In the genomic region with DNA sequence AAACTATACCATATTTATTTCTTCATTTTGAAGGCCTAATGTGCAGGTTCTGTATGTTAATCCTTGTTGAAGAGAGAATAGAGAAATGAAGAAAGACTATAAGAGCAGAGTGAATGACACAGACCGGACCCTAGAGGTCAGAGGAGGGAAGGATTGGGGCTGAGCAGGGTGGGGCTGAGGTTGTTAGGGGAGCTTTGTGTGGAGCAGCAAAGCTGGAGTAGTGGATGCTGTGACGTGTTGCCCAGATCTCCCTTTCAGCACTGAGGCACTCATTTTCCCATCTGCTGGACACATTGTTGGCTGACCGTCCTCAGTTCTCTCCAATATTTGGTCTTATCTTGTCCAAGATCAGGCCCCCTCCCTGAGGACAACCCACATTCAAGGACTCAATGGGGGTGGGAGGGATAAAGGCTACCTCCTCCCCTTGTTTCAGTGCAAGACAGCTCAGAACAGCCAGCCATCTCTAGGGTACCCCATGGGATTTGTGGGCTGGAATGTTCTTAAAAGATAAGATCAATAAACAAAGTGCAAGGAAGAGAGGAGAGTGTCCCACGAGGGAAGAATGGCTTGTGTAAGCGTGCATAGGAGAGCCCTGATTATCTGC, we compare ENCODE assay signal across 13 cellular contexts.
"Had no signal": no experiment of that assay in that cellular context is flagged by ENCODE, and none has a peak within 500 bp of the region (broad histone marks: within the 10 kb centered on the region; RNA-seq: fewer than 3 reads in every experiment).

No MANE protein-coding gene starts in this region.

- H3K4me1 ChIP-seq: lower lobe of right lung, upper lobe of left lung had no signal

- H3K4me3 ChIP-seq: hepatocyte, lower lobe of right lung, upper lobe of left lung had no signal

- H3K27me3 Mint-ChIP-seq: activated CD8-positive, alpha-beta memory T cell treated with anti-CD3 and anti-CD28 coated beads, Interleukin-2, amount 10 ng/mL, durations not matched to agents 7 days and 5 days; activated naive CD8-positive, alpha-beta T cell treated with anti-CD3 and anti-CD28 coated beads for 36 hours had no signal

- H3K4me1 Mint-ChIP-seq: activated CD8-positive, alpha-beta memory T cell treated with anti-CD3 and anti-CD28 coated beads, Interleukin-2, amount 10 ng/mL, durations not matched to agents 7 days and 5 days; activated naive CD8-positive, alpha-beta T cell treated with anti-CD3 and anti-CD28 coated beads for 36 hours; stimulated activated memory B cell treated with anti-CD40 and anti-IgM and Interleukin-4, amounts not matched to agents 10 μg/mL and 1 μg/mL and 100 μg/mL, for 72 hours had no signal

- DNase-seq: activated CD4-positive, alpha-beta T cell treated with anti-CD3 and anti-CD28 coated beads, Interleukin-2, amount 50 U/mL, for 48 hours; activated CD4-positive, CD25-positive, alpha-beta regulatory T cell treated with anti-CD3 and anti-CD28 coated beads, Interleukin-2, amount 50 U/mL, for 72 hours; activated CD8-positive, alpha-beta memory T cell treated with anti-CD3 and anti-CD28 coated beads, Interleukin-2, amount 10 ng/mL, durations not matched to agents 7 days and 5 days; activated gamma-delta T cell; activated naive CD8-positive, alpha-beta T cell treated with anti-CD3 and anti-CD28 coated beads for 36 hours; activated T-cell treated with anti-CD3 and anti-CD28 coated beads, Interleukin-2, amount 50 U/mL, for 4 hours; lower lobe of right lung; naive thymus-derived CD4-positive, alpha-beta T cell; stimulated activated CD4-positive, alpha-beta T cell treated with anti-CD3 and anti-CD28 coated beads, Interleukin-1b, Interleukin-23, amount 100 ng/mL, for 48 hours; T-helper 9 cell; upper lobe of left lung had no signal

- H2AFZ ChIP-seq: hepatocyte had no signal

- H3K27me3 ChIP-seq: hepatocyte, upper lobe of left lung had no signal

- H3K36me3 ChIP-seq: lower lobe of right lung, upper lobe of left lung had no signal

- H3K27ac ChIP-seq: hepatocyte, lower lobe of right lung, upper lobe of left lung had no signal

- H3K27ac Mint-ChIP-seq: activated CD8-positive, alpha-beta memory T cell treated with anti-CD3 and anti-CD28 coated beads, Interleukin-2, amount 10 ng/mL, durations not matched to agents 7 days and 5 days; activated naive CD8-positive, alpha-beta T cell treated with anti-CD3 and anti-CD28 coated beads for 36 hours; naive thymus-derived CD4-positive, alpha-beta T cell; stimulated activated memory B cell treated with anti-CD40 and anti-IgM and Interleukin-4, amounts not matched to agents 10 μg/mL and 1 μg/mL and 100 μg/mL, for 72 hours had no signal

- H3K4me2 ChIP-seq: hepatocyte had no signal

- H3K36me3 Mint-ChIP-seq: activated CD8-positive, alpha-beta memory T cell treated with anti-CD3 and anti-CD28 coated beads, Interleukin-2, amount 10 ng/mL, durations not matched to agents 7 days and 5 days; activated naive CD8-positive, alpha-beta T cell treated with anti-CD3 and anti-CD28 coated beads for 36 hours; naive thymus-derived CD4-positive, alpha-beta T cell; stimulated activated memory B cell treated with anti-CD40 and anti-IgM and Interleukin-4, amounts not matched to agents 10 μg/mL and 1 μg/mL and 100 μg/mL, for 72 hours had no signal

- H3K9me3 Mint-ChIP-seq: activated naive CD8-positive, alpha-beta T cell treated with anti-CD3 and anti-CD28 coated beads for 36 hours; activated T-cell treated with anti-CD3 and anti-CD28 coated beads, Interleukin-2, amount 50 U/mL, for 4 hours; stimulated activated memory B cell treated with anti-CD40 and anti-IgM and Interleukin-4, amounts not matched to agents 10 μg/mL and 1 μg/mL and 100 μg/mL, for 72 hours had no signal

- H3K9me3 ChIP-seq: lower lobe of right lung, upper lobe of left lung had no signal

- H3K4me3 Mint-ChIP-seq: activated CD8-positive, alpha-beta memory T cell treated with anti-CD3 and anti-CD28 coated beads, Interleukin-2, amount 10 ng/mL, durations not matched to agents 7 days and 5 days; activated naive CD8-positive, alpha-beta T cell treated with anti-CD3 and anti-CD28 coated beads for 36 hours; activated T-cell treated with anti-CD3 and anti-CD28 coated beads, Interleukin-2, amount 50 U/mL, for 4 hours; naive thymus-derived CD4-positive, alpha-beta T cell; stimulated activated memory B cell treated with anti-CD40 and anti-IgM and Interleukin-4, amounts not matched to agents 10 μg/mL and 1 μg/mL and 100 μg/mL, for 72 hours had no signal
